Comparison of ENCODE assay signal across 8 cellular contexts in the genomic region with DNA sequence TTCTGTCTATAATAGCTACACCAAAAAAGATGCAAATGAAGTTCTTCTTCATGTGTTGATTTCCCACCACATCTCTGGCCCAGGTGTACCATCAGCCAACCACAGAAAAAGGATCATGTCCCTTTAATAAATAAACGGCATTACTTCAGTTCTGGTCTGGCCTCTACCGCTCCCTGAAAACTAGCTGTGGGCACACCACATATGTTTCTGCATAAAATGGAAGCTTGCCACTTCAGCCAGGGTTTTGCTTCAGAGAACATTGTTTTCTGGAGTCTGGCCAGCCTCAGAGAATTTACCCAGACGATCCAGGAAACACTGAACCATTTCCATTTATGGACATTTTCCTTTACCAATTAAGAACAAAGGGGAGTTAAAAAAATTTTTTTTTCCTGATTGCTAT. TPM values are rescaled to one million over a fixed set of nuclear protein-coding genes. Genes with fewer than 3 reads are reported as not detected.
DNase-seq lines count a peak whose midpoint lies in the region; ATAC-seq lines count a peak whose summit lies in the region.

No MANE protein-coding gene starts in this region.

- ATAC-seq in GM21717 (IDR thresholded peaks at IDR 0.05; ENCODE audit: unreplicated experiment) (no peak), GM18517 (IDR thresholded peaks at IDR 0.05; ENCODE audit: unreplicated experiment) (no peak)

- no peaks in the 10 kb centered on the region for H3K9me3 ChIP-seq in trophoblast cell (ENCODE audit: insufficient read depth, low read depth, low read length)

- peak overlapping the region; percentile 68 for H2BK120ac ChIP-seq in trophoblast cell (ENCODE audit: insufficient read depth, low read length, poor library complexity)

- no peak overlapping the region for H3K9ac ChIP-seq in trophoblast cell (ENCODE audit: low read length)

- H2AK5ac ChIP-seq in trophoblast cell (ENCODE audit: low read length) = no peak overlapping the region

- peak; percentile 40 for DNase-seq in ELR (ENCODE audit: low read depth)
- peak; percentile 67 for DNase-seq in NCI-H2107 treated with DMSO at 0.1 percent for 48 hours (lab: John Stamatoyannopoulos, UW; ENCODE audit: unreplicated experiment)
- DNase-seq in epidermal melanocyte (ENCODE audit: insufficient read length, low spot score) = peak; percentile 80
- DNase-seq in trophoblast cell = no peak
- DNase-seq in SHP77 (lab: John Stamatoyannopoulos, UW) = no peak
- DNase-seq in NCI-H1417 treated with DMSO at 0.1 percent for 48 hours (lab: John Stamatoyannopoulos, UW) = no peak

- H3K14ac ChIP-seq in trophoblast cell (ENCODE audit: low read length) = no peak overlapping the region

- H3K27me3 ChIP-seq in trophoblast cell (ENCODE audit: insufficient read depth, low read length) = no peaks in the 10 kb centered on the region

- no peak overlapping the region for H3K4me2 ChIP-seq in trophoblast cell (ENCODE audit: low read length)

- no peaks in the 10 kb centered on the region for H3K79me2 ChIP-seq in trophoblast cell (ENCODE audit: control insufficient read depth, insufficient read depth, low read length, poor library complexity)

- no peak overlapping the region for H3K23ac ChIP-seq in trophoblast cell (ENCODE audit: low read length)

- no peak overlapping the region for H3K4me3 ChIP-seq in trophoblast cell (ENCODE audit: low read depth, low read length)

- H2BK12ac ChIP-seq in trophoblast cell (ENCODE audit: low read length) = no peak overlapping the region

- no peak overlapping the region for H3K18ac ChIP-seq in trophoblast cell (ENCODE audit: low read length)

- H2BK5ac ChIP-seq in trophoblast cell (ENCODE audit: low read depth, low read length, poor library complexity) = peak overlapping the region; percentile 13

- WGBS in trophoblast cell (ENCODE audit: extremely low coverage, insufficient coverage, insufficient read length) = no CpG with 5 or more reads among the region's 3 CpGs

- H4K91ac ChIP-seq in trophoblast cell (ENCODE audit: low read depth, low read length) = no peak overlapping the region

- H2AFZ ChIP-seq in trophoblast cell (ENCODE audit: insufficient read depth, low read length, poor library complexity) = no peak overlapping the region

- H3K79me1 ChIP-seq in trophoblast cell (ENCODE audit: low read length) = no peaks in the 10 kb centered on the region

- no peak overlapping the region for H4K12ac ChIP-seq in trophoblast cell (ENCODE audit: low read depth, low read length)

- no peak overlapping the region for H3K4ac ChIP-seq in trophoblast cell (ENCODE audit: low read depth, low read length)

- peak overlapping the region; percentile 9 for H3K27ac ChIP-seq in trophoblast cell (ENCODE audit: low read depth, low read length)

- H4K8ac ChIP-seq in trophoblast cell (ENCODE audit: low read depth, low read length) = no peak overlapping the region

- peaks cover 0 to 4% of the 10 kb centered on the region in 2 experiments for H3K4me1 ChIP-seq in trophoblast cell (ENCODE audit: control insufficient read depth in 1 of 2, insufficient read depth in 2 of 2, low read length in 2 of 2)

- no peaks in the 10 kb centered on the region for H3K36me3 ChIP-seq in trophoblast cell (ENCODE audit: control insufficient read depth in 1 of 2, insufficient read depth in 2 of 2, low read length in 2 of 2)

RNA-seq across cellular contexts. Expression of a gene that starts 5.9 kb away (rescaled TPM):
- polyA plus RNA-seq in trophoblast cell (2013) = 22.9 and 24.7 TPM in 2 replicates

Comparison
In these comparisons a context has a peak if more than half of its experiments do, and no peak if none do; other contexts are left out.
1. DNase-seq: peak in ELR (single experiment), NCI-H2107 treated with DMSO at 0.1 percent for 48 hours (single experiment) and epidermal melanocyte (single experiment); none in trophoblast cell (0 of 2), SHP77 (0 of 2) and NCI-H1417 treated with DMSO at 0.1 percent for 48 hours (single experiment).